Comparison of ENCODE assay signal across 8 cellular contexts in genomic region chr11:65418681-65419459, GRCh38. TPM values are rescaled to one million over a fixed set of nuclear protein-coding genes. Genes with fewer than 3 reads are reported as not detected.
DNase-seq lines count a peak whose midpoint lies in the region; ATAC-seq and TF ChIP-seq lines count a peak whose summit lies in the region.

No MANE protein-coding gene starts in this region.

- peak; percentile 98 for DNase-seq in LHCN-M2 (ENCODE audit: low read depth)
- DNase-seq in RWPE1 (ENCODE audit: low spot score): peak; percentile 90
- peak; percentile 94 for DNase-seq in activated effector memory CD4-positive, alpha-beta T cell treated with anti-CD3 and anti-CD28 coated beads, Interleukin-2, amount 50 U/mL, for 16 hours
- peak; percentile 96 for DNase-seq in fibroblast of the conjunctiva (ENCODE audit: low read depth)

- H3K4me2 ChIP-seq in DOHH2 (ENCODE audit: low read length) (peak overlapping the region; percentile 88), neural cell (ENCODE audit: low read length) (peak overlapping the region; percentile 44)

- H3K4me3 ChIP-seq in DOHH2 (ENCODE audit: low read length): peak overlapping the region; percentile 75
- peak overlapping the region; percentile 57 for H3K4me3 ChIP-seq in neural cell (ENCODE audit: low read length)
- peak overlapping the region; percentile 50 to 99 for H3K4me3 ChIP-seq in stomach smooth muscle (ENCODE audit: low read length in 2 of 2)

- peak overlapping the region; percentile 61 for H3K9ac ChIP-seq in neural cell (ENCODE audit: low read length)
- H3K9ac ChIP-seq in stomach smooth muscle (ENCODE audit: low read length in 2 of 2): peak overlapping the region; percentile 87 to 94

- TF ChIP-seq CTCF in DOHH2 (IDR thresholded peaks at IDR 0.05; ENCODE audit: low read depth, low read length, poor library complexity, severe bottlenecking) (no peak), RWPE1 (conservative IDR thresholded peaks at IDR 0.05; ENCODE audit: low read depth) (no peak), neural cell (IDR thresholded peaks at IDR 0.05; ENCODE audit: poor library complexity, severe bottlenecking) (no peak)

- POLR2A ChIA-PET in RWPE1 (lab: Yijun Ruan, JAX; ENCODE audit: low non-redundant PET): interaction anchor here (0.5 to 0.6 kb wide), 3 partner anchors 24 to 88 kb away, joined by 3 to 4 read pairs (median 4); no protein-coding TSS in a partner anchor

- no peak for TF ChIP-seq RAD21 in neural cell (conservative IDR thresholded peaks at IDR 0.05)

- peaks cover 74% of the 10 kb centered on the region for H3K4me1 ChIP-seq in DOHH2 (ENCODE audit: control insufficient read depth, low read length)
- peaks cover 59% of the 10 kb centered on the region for H3K4me1 ChIP-seq in stomach smooth muscle (ENCODE audit: control insufficient read depth, insufficient read depth, low read length)

- H3F3A ChIP-seq in DOHH2 (ENCODE audit: control insufficient read depth, insufficient read depth) (peaks cover 45% of the 10 kb centered on the region), neural cell (ENCODE audit: insufficient read depth, low read length, poor library complexity, severe bottlenecking) (no peaks in the 10 kb centered on the region)

- H3K9me2 ChIP-seq in DOHH2 (replicated peaks; ENCODE audit: control insufficient read depth, low read length) (no peaks in the 10 kb centered on the region), neural cell (ENCODE audit: insufficient read depth, low read length) (no peaks in the 10 kb centered on the region)

- H3K36me3 ChIP-seq in DOHH2 (ENCODE audit: control insufficient read depth, low read length) (peaks cover 21% of the 10 kb centered on the region), neural cell (ENCODE audit: insufficient read depth, low read length) (no peaks in the 10 kb centered on the region), stomach smooth muscle (ENCODE audit: control insufficient read depth in 2 of 2, insufficient read depth in 2 of 2, low read length in 2 of 2) (no peaks in the 10 kb centered on the region)

- no peak for TF ChIP-seq EP300 in neural cell (conservative IDR thresholded peaks at IDR 0.05; ENCODE audit: poor library complexity, severe bottlenecking)

- peak overlapping the region; percentile 90 for H3K27ac ChIP-seq in DOHH2 (ENCODE audit: low read depth, low read length)
- H3K27ac ChIP-seq in RWPE1: peak overlapping the region; percentile 100
- peak overlapping the region; percentile 43 for H3K27ac ChIP-seq in neural cell (ENCODE audit: low read length)
- H3K27ac ChIP-seq in stomach smooth muscle (ENCODE audit: low read length): peak overlapping the region; percentile 100

- H3K79me2 ChIP-seq in DOHH2 (ENCODE audit: control insufficient read depth, low read length): peaks cover 61% of the 10 kb centered on the region
- peaks cover 91% of the 10 kb centered on the region for H3K79me2 ChIP-seq in neural cell (replicated peaks; ENCODE audit: insufficient read depth, low read length)

- CTCF ChIA-PET in RWPE1 (lab: Yijun Ruan, JAX): interaction anchor here (0.6 to 1.2 kb wide), 3 partner anchors 11 to 207 kb away, joined by 5 to 6 read pairs (median 5); no protein-coding TSS in a partner anchor

- H2AFZ ChIP-seq in neural cell (ENCODE audit: low read depth, low read length): peak overlapping the region; percentile 21

- no peaks in the 10 kb centered on the region for H4K20me1 ChIP-seq in DOHH2 (ENCODE audit: control insufficient read depth, insufficient read depth, low read depth, low read length)
- H4K20me1 ChIP-seq in neural cell (ENCODE audit: insufficient read depth): no peaks in the 10 kb centered on the region

- H3K9me3 ChIP-seq in DOHH2 (ENCODE audit: control insufficient read depth, insufficient read depth, low read length) (no peaks in the 10 kb centered on the region), neural cell (ENCODE audit: low read length) (no peaks in the 10 kb centered on the region), stomach smooth muscle (ENCODE audit: control insufficient read depth in 2 of 2, low read length in 2 of 2) (no peaks in the 10 kb centered on the region)

- H3K27me3 ChIP-seq in DOHH2 (ENCODE audit: control insufficient read depth, low read length) (no peaks in the 10 kb centered on the region), neural cell (ENCODE audit: insufficient read depth, low read depth, low read length) (no peaks in the 10 kb centered on the region), stomach smooth muscle (ENCODE audit: control insufficient read depth in 1 of 2, insufficient read depth in 2 of 2, low read length in 2 of 2) (no peaks in the 10 kb centered on the region)

- peak; percentile 43 for ATAC-seq in GM21825 (IDR thresholded peaks at IDR 0.05; ENCODE audit: unreplicated experiment)

TF ChIP-seq in neural cell, 6 proteins besides CTCF, POLR2A, EP300 and RAD21:
- TF ChIP-seq EZH2 (IDR thresholded peaks at IDR 0.05; ENCODE audit: borderline replicate concordance, insufficient read depth, low read length, poor library complexity, severe bottlenecking) (no peak), SMC3 (conservative IDR thresholded peaks at IDR 0.05; ENCODE audit: poor library complexity) (peak; percentile 36), POLR2AphosphoS5 (IDR thresholded peaks at IDR 0.05) (peak; percentile 25), REST (IDR thresholded peaks at IDR 0.05; ENCODE audit: borderline replicate concordance) (peak; percentile 26), MXI1 (conservative IDR thresholded peaks at IDR 0.05; ENCODE audit: poor library complexity, severe bottlenecking) (no peak), TAF1 (IDR thresholded peaks at IDR 0.05; ENCODE audit: low read depth) (no peak)
TF ChIP-seq in neural cell: peak in this region for 3.

RNA-seq across cellular contexts. Expression of gene NEAT1, which starts 3.7 kb away (rescaled TPM):
- 29.4 and 37.8 TPM in 2 replicates for total RNA-seq in LHCN-M2 (2014; rRNA removed)
- polyA plus RNA-seq in LHCN-M2 (2012): 88.5 TPM
- polyA plus RNA-seq in neural cell: 2.6 and 4.2 TPM in 2 replicates
- 0.97 and 1.5 TPM in 2 replicates for polyA minus RNA-seq in neural cell

RNA-seq across cellular contexts. Expression of gene FRMD8, which starts 32.4 kb away (rescaled TPM):
- 40.7 and 58.7 TPM in 2 replicates for total RNA-seq in LHCN-M2 (2014; rRNA removed)
- polyA plus RNA-seq in LHCN-M2 (2012): 19.7 TPM
- 17.2 and 22.2 TPM in 2 replicates for polyA plus RNA-seq in neural cell
- 8.3 and 9.0 TPM in 2 replicates for polyA minus RNA-seq in neural cell

RNA-seq across cellular contexts. Expression of gene SLC25A45, which starts 36.4 kb away (rescaled TPM):
- total RNA-seq in LHCN-M2 (2014; rRNA removed): 1.4 and 2.3 TPM in 2 replicates
- polyA plus RNA-seq in LHCN-M2 (2012): 1.5 TPM
- 0.66 TPM in 1 of 2 replicates, not detected in the other for polyA plus RNA-seq in neural cell
- not detected in 2 replicates for polyA minus RNA-seq in neural cell

Comparison
In these comparisons a context has a peak if more than half of its experiments do, and no peak if none do; other contexts are left out.
1. Peak in every context shown above with its lines: DNase-seq, ATAC-seq, H3K4me3 ChIP-seq and H3K27ac ChIP-seq.
2. H3K27ac ChIP-seq: peak in every context shown above with its lines; median percentile 100 in RWPE1; 100 in stomach smooth muscle; 90 in DOHH2; 43 in neural cell.